Comparison of ENCODE assay signal across 8 cellular contexts in genomic region chr4:140359571-140360427, GRCh38. TPM values are rescaled to one million over a fixed set of nuclear protein-coding genes. Genes with fewer than 3 reads are reported as not detected.
DNase-seq lines count a peak whose midpoint lies in the region; ATAC-seq and TF ChIP-seq lines count a peak whose summit lies in the region.

No MANE protein-coding gene starts in this region.

- no peak overlapping the region for H3K27ac Mint-ChIP-seq in natural killer cell

- H3K36me3 ChIP-seq in OCI-LY1 (ENCODE audit: insufficient read depth, low read length), result no peaks in the 10 kb centered on the region

- DNase-seq in DMS79 treated with DMSO at 0.1 percent for 48 hours (lab: John Stamatoyannopoulos, UW), result peak; percentile 19
- DNase-seq in HuH-7.5 (ENCODE audit: low spot score), result peak; percentile 23
- DNase-seq in activated T-cell treated with anti-CD3 and anti-CD28 coated beads for 1 hour (ENCODE audit: low read depth), result peak; percentile 74
- peak; percentile 50 for DNase-seq in natural killer cell
- peak; percentile 69 for DNase-seq in stimulated activated naive CD4-positive, alpha-beta T cell treated with Interleukin-2 at 50 U/mL for 16 hours (lab: John Stamatoyannopoulos, UW)

- peak; percentile 96 for TF ChIP-seq CTCF in OCI-LY1 (IDR thresholded peaks at IDR 0.05; ENCODE audit: low read length)
- peak; percentile 92 for TF ChIP-seq CTCF in natural killer cell (IDR thresholded peaks at IDR 0.05)

- H3K27me3 Mint-ChIP-seq in natural killer cell (ENCODE audit: low read depth in 2 of 2), result peaks cover 3 to 38% of the 10 kb centered on the region in 2 donors

- no peak overlapping the region for H3K4me2 ChIP-seq in OCI-LY1 (ENCODE audit: low read length)

- H3K4me1 ChIP-seq in OCI-LY1 (ENCODE audit: insufficient read depth, low read length, severe bottlenecking), result no peaks in the 10 kb centered on the region

- no peak overlapping the region for H3K9ac ChIP-seq in OCI-LY1 (ENCODE audit: low read length)

- peaks cover 0 to 5% of the 10 kb centered on the region in 2 donors for H3K4me1 Mint-ChIP-seq in natural killer cell

- H3K9me3 Mint-ChIP-seq in natural killer cell, result no peaks in the 10 kb centered on the region

- H3K4me3 Mint-ChIP-seq in natural killer cell, result no peak overlapping the region

- no peaks in the 10 kb centered on the region for H3K79me2 ChIP-seq in OCI-LY1 (ENCODE audit: insufficient read depth, low read length)

- intact Hi-C loops in natural killer cell (cut with micrococcal nuclease), result loop anchor here (1.0 to 2.0 kb wide), 2 partner anchors 347 to 491 kb away; no protein-coding TSS in a partner anchor

- no peak overlapping the region for H3K27ac ChIP-seq in OCI-LY1 (ENCODE audit: low read depth, low read length, poor library complexity, severe bottlenecking)

- H3K27me3 ChIP-seq in OCI-LY1 (ENCODE audit: insufficient read depth, low read length), result no peaks in the 10 kb centered on the region

- H3K36me3 Mint-ChIP-seq in natural killer cell, result no peaks in the 10 kb centered on the region

- H4K20me1 ChIP-seq in OCI-LY1 (ENCODE audit: insufficient read depth, low read length), result no peaks in the 10 kb centered on the region

- H3K9me2 ChIP-seq in OCI-LY1 (ENCODE audit: low read depth, low read length), result no peaks in the 10 kb centered on the region

- peak; percentile 93 for ATAC-seq in GM21576 (IDR thresholded peaks at IDR 0.05; ENCODE audit: unreplicated experiment)
- peak; percentile 85 for ATAC-seq in esophagus mucosa
- peak; percentile 79 to 92 (median 86) for ATAC-seq in natural killer cell

- H3F3A ChIP-seq in OCI-LY1 (ENCODE audit: insufficient read depth, low read length), result no peaks in the 10 kb centered on the region

- H3K4me3 ChIP-seq in OCI-LY1 (ENCODE audit: low read depth, low read length, poor library complexity, severe bottlenecking), result no peak overlapping the region

- H2AFZ ChIP-seq in OCI-LY1 (ENCODE audit: low read length), result no peak overlapping the region

- no peaks in the 10 kb centered on the region for H3K9me3 ChIP-seq in OCI-LY1 (ENCODE audit: low read length)

RNA-seq across cellular contexts. Expression of gene SCOC, which starts 13.6 kb away (rescaled TPM):
- total RNA-seq in esophagus mucosa, result 30.3 TPM
- 10 to 100 TPM in 1 of 3 donors, 1 to 10 TPM in 2; 8.6 to 10.3 (median 9.4) TPM for total RNA-seq in natural killer cell

Comparison
In these comparisons a context has a peak if more than half of its experiments do, and no peak if none do; other contexts are left out.
1. DNase-seq: peak in every context shown above with its lines; median percentile 74 in activated T-cell treated with anti-CD3 and anti-CD28 coated beads for 1 hour; 69 in stimulated activated naive CD4-positive, alpha-beta T cell treated with Interleukin-2 at 50 U/mL for 16 hours; 50 in natural killer cell; 23 in HuH-7.5; 19 in DMS79 treated with DMSO at 0.1 percent for 48 hours.